ENCODE assay signal across 29 cellular contexts in genomic region chr11:21883354-21883753, GRCh38.
DNase-seq lines count a peak whose midpoint lies in the region; ATAC-seq, FAIRE-seq and TF ChIP-seq lines count a peak whose summit lies in the region.
"Had no signal": no experiment of that assay in that cellular context is flagged by ENCODE, and none has a peak within 500 bp of the region (broad histone marks: within the 10 kb centered on the region; RNA-seq: fewer than 3 reads in every experiment).

No MANE protein-coding gene starts in this region.

- WGBS in HepG2 (ENCODE audit: low lambda C conversion rate): 2% methylated on average over 3 of the region's 3 CpGs
- WGBS in right lobe of liver (ENCODE audit: insufficient coverage, low coverage, low lambda C conversion rate, missing lambda C conversion rate): 54% methylated on average over 3 of the region's 3 CpGs

- H3K36me3 ChIP-seq in HepG2 (replicated peaks in 1 of 2; ENCODE audit: control insufficient read depth in 1 of 2, insufficient read depth in 2 of 2, low read length in 2 of 2) (no peaks in the 10 kb centered on the region), right lobe of liver (no peaks in the 10 kb centered on the region)
- H3K36me3 ChIP-seq: BE2C; BLaER1; BLaER1 treated with 17β-estradiol and CSF1 and Interleukin-3, amounts not matched to agents 10 nM and 100 nM had no signal

- no peak overlapping the region for H2AFZ ChIP-seq in HepG2 (ENCODE audit: low read length)

- BruUV-seq in HepG2 (replicated peaks; lab: Mats Ljungman, UMichigan): no TSS peak

- H3K27ac ChIP-seq in HepG2 (ENCODE audit: extremely low read length, insufficient read depth, low read length): no peak overlapping the region
- no peak overlapping the region for H3K27ac ChIP-seq in right lobe of liver
- H3K27ac ChIP-seq: 22Rv1; A549; BLaER1; BLaER1 treated with 17β-estradiol and CSF1 and Interleukin-3, amounts not matched to agents 10 nM and 100 nM; C4-2B had no signal

- no peak for TF ChIP-seq CTCF in HepG2 (CRISPR knock-in tag; IDR thresholded peaks at IDR 0.05)
- TF ChIP-seq CTCF in right lobe of liver (IDR thresholded peaks at IDR 0.05): no peak

- no peak for TF ChIP-seq RAD21 in HepG2 (CRISPR knock-in tag; IDR thresholded peaks at IDR 0.05)

- no peak for ATAC-seq in HepG2
- no peak for ATAC-seq in right lobe of liver
- ATAC-seq: A549; CD8-positive, alpha-beta T cell had no signal

- in situ Hi-C loops in HepG2 (cut with HindIII; ENCODE audit: extremely low pct_ligation_motif_present, low pct_unique_long_range_greater_than_20kb): no loop called here

- intact Hi-C loops in HepG2 (cut with micrococcal nuclease; ENCODE audit: unreplicated experiment) (no loop called here), right lobe of liver (cut with DNase I) (no loop called here)

- TF ChIP-seq POLR2A in HepG2 (IDR thresholded peaks at IDR 0.05; ENCODE audit: insufficient read depth in 1 of 2, low read depth in 2 of 2, low read length in 2 of 2) (no peak), right lobe of liver (IDR thresholded peaks at IDR 0.05) (no peak)

- POLR2A ChIA-PET in HepG2 (lab: Yijun Ruan, JAX): no interaction called here

- CTCF ChIA-PET in HepG2 (lab: Yijun Ruan, JAX; ENCODE audit: low intra/inter-chr PET ratio, low total read pairs): no interaction called here

- H3K9ac ChIP-seq in HepG2 (ENCODE audit: insufficient read depth, low read depth, low read length): no peak overlapping the region
- H3K9ac ChIP-seq: BLaER1; BLaER1 treated with 17β-estradiol and CSF1 and Interleukin-3, amounts not matched to agents 10 nM and 100 nM had no signal

- H3K4me2 ChIP-seq in HepG2 (ENCODE audit: low read depth, low read length): no peak overlapping the region
- H3K4me2 ChIP-seq: A549; BLaER1; BLaER1 treated with 17β-estradiol and CSF1 and Interleukin-3, amounts not matched to agents 10 nM and 100 nM had no signal

- H3K4me3 ChIP-seq in HepG2 (replicated peaks in 1 of 3; ENCODE audit: insufficient read depth in 1 of 3, low read depth in 2 of 3, low read length in 3 of 3) (no peak overlapping the region), right lobe of liver (no peak overlapping the region)
- H3K4me3 ChIP-seq: A549; BLaER1; BLaER1 treated with 17β-estradiol and CSF1 and Interleukin-3, amounts not matched to agents 10 nM and 100 nM had no signal

- no peak for FAIRE-seq in HepG2 (lab: Jason Lieb, UNC)
- FAIRE-seq: A204.1, A549, D721Med had no signal

- H3K79me2 ChIP-seq in HepG2 (ENCODE audit: insufficient read depth, low read length): no peaks in the 10 kb centered on the region

- H3K27me3 ChIP-seq in HepG2 (ENCODE audit: control insufficient read depth in 1 of 2, insufficient read depth in 2 of 2, low read length in 2 of 2) (no peaks in the 10 kb centered on the region), right lobe of liver (no peaks in the 10 kb centered on the region)
- H3K27me3 ChIP-seq: BE2C; BLaER1; BLaER1 treated with 17β-estradiol and CSF1 and Interleukin-3, amounts not matched to agents 10 nM and 100 nM had no signal

- no peaks in the 10 kb centered on the region for H4K20me1 ChIP-seq in HepG2 (ENCODE audit: insufficient read depth, low read length)
- H4K20me1 ChIP-seq: BLaER1; BLaER1 treated with 17β-estradiol and CSF1 and Interleukin-3, amounts not matched to agents 10 nM and 100 nM had no signal

- peaks cover 44% of the 10 kb centered on the region for H3K9me3 ChIP-seq in HepG2 (ENCODE audit: low read length)
- H3K9me3 ChIP-seq in right lobe of liver: no peaks in the 10 kb centered on the region
- H3K9me3 ChIP-seq: A549, BE2C, BLaER1, Caco-2 had no signal

- H3K4me1 ChIP-seq in HepG2 (ENCODE audit: insufficient read depth, low read length) (no peaks in the 10 kb centered on the region), right lobe of liver (no peaks in the 10 kb centered on the region)
- H3K4me1 ChIP-seq: BLaER1, Caco-2 had no signal

- DNase-seq in HepG2 (ENCODE audit: low spot score) (no peak), right lobe of liver (no peak)
- DNase-seq: 8988T; ACHN; AML-193; BE2C; C1 segment of cervical spinal cord; Caco-2; Calu3; CD4-positive, alpha-beta memory T cell; CD4-positive, alpha-beta T cell; CD4-positive, CD25-positive, alpha-beta regulatory T cell; CD8-positive, alpha-beta memory T cell; CD8-positive, alpha-beta T cell; COR-L47; DMS 273 treated with DMSO at 0.1 percent for 48 hours; DMS153; DMS53; DMS79; DMS79 treated with DMSO at 0.1 percent for 48 hours; DND-41; EL had no signal

- TF ChIP-seq EP300 in HepG2 (IDR thresholded peaks at IDR 0.05; ENCODE audit: low read depth in 2 of 2, low read length in 2 of 2): no peak
- TF ChIP-seq EP300 in HepG2 (CRISPR knock-in tag; IDR thresholded peaks at IDR 0.05; ENCODE audit: borderline replicate concordance): no peak

TF ChIP-seq in HepG2, 621 proteins besides CTCF, POLR2A, EP300 and RAD21:
- TF ChIP-seq CREB1 (IDR thresholded peaks at IDR 0.05) (peak; percentile 74), CREB1 (CRISPR knock-in tag; IDR thresholded peaks at IDR 0.05) (no peak), ATF7 (IDR thresholded peaks at IDR 0.05) (peak; percentile 76), ATF7 (CRISPR knock-in tag; IDR thresholded peaks at IDR 0.05) (no peak), ELF4 (CRISPR knock-in tag; IDR thresholded peaks at IDR 0.05; ENCODE audit: borderline replicate concordance) (no peak)
- TF ChIP-seq, protein P1, sequence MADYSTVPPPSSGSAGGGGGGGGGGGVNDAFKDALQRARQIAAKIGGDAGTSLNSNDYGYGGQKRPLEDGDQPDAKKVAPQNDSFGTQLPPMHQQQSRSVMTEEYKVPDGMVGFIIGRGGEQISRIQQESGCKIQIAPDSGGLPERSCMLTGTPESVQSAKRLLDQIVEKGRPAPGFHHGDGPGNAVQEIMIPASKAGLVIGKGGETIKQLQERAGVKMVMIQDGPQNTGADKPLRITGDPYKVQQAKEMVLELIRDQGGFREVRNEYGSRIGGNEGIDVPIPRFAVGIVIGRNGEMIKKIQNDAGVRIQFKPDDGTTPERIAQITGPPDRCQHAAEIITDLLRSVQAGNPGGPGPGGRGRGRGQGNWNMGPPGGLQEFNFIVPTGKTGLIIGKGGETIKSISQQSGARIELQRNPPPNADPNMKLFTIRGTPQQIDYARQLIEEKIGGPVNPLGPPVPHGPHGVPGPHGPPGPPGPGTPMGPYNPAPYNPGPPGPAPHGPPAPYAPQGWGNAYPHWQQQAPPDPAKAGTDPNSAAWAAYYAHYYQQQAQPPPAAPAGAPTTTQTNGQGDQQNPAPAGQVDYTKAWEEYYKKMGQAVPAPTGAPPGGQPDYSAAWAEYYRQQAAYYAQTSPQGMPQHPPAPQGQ (CRISPR knock-in tag; IDR thresholded peaks at IDR 0.05; ENCODE audit: borderline replicate concordance): no peak
- TF ChIP-seq, protein P2, sequence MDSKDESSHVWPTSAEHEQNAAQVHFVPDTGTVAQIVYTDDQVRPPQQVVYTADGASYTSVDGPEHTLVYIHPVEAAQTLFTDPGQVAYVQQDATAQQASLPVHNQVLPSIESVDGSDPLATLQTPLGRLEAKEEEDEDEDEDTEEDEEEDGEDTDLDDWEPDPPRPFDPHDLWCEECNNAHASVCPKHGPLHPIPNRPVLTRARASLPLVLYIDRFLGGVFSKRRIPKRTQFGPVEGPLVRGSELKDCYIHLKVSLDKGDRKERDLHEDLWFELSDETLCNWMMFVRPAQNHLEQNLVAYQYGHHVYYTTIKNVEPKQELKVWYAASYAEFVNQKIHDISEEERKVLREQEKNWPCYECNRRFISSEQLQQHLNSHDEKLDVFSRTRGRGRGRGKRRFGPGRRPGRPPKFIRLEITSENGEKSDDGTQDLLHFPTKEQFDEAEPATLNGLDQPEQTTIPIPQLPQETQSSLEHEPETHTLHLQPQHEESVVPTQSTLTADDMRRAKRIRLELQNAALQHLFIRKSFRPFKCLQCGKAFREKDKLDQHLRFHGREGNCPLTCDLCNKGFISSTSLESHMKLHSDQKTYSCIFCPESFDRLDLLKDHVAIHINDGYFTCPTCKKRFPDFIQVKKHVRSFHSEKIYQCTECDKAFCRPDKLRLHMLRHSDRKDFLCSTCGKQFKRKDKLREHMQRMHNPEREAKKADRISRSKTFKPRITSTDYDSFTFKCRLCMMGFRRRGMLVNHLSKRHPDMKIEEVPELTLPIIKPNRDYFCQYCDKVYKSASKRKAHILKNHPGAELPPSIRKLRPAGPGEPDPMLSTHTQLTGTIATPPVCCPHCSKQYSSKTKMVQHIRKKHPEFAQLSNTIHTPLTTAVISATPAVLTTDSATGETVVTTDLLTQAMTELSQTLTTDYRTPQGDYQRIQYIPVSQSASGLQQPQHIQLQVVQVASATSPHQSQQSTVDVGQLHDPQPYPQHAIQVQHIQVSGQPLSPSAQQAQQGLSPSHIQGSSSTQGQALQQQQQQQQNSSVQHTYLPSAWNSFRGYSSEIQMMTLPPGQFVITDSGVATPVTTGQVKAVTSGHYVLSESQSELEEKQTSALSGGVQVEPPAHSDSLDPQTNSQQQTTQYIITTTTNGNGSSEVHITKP (CRISPR knock-in tag; IDR thresholded peaks at IDR 0.05; ENCODE audit: low read depth): no peak
